8 cellular contexts compared by ENCODE assay signal in the genomic region with DNA sequence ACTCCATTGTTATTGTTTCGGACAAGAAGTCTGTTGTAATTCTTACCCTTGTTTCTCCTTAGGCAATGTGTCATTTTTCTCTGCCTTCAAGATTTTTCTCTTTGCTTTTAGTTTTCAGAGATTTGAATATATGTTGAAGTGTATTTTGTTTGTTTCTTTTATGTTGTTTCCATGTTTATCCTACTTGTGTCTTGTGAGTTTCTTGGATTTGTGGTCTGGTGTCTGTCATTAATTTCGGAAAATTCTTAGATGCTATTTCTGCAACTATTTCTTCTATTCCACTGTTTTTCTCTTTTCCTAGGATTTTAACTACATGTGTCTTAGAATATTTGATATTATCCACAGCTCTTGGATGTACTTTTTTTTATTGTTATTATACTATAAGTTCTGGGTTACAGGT.
"Had no signal": no experiment of that assay in that cellular context is flagged by ENCODE, and none has a peak within 500 bp of the region (broad histone marks: within the 10 kb centered on the region; RNA-seq: fewer than 3 reads in every experiment).

No MANE protein-coding gene starts in this region.

- H3K4me1 ChIP-seq: HAP-1 had no signal

- H3K27ac ChIP-seq: GM23248 had no signal

- H3K4me3 ChIP-seq: GM23248, GM23338, HAP-1 had no signal

- H3K9me3 ChIP-seq: HAP-1 had no signal

- H3K36me3 ChIP-seq: HAP-1 had no signal

- DNase-seq: GM23248, GOT3, H7, H9, HCEC 1CT, HFFc6 had no signal
